33 cellular contexts compared by ENCODE assay signal in the genomic region with DNA sequence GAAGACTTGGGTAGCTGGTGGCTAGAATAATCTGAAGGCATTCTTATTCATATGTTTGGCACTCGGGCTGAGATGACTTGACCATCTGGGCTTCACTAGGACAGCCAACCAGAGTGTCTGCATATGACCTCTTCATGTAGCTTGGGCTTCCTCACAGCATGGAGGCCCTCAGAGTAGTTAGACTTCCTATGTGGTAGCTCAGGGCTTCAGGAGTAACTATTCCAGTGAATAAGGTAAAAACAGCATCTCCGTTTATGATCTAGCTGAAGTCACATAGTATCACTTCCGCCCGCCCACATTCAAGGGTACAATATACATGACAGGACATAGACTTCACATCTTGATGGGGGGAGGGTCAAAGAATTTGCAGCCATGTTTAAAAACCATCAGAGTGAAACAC.
"Had no signal": no experiment of that assay in that cellular context is flagged by ENCODE, and none has a peak within 500 bp of the region (broad histone marks: within the 10 kb centered on the region; RNA-seq: fewer than 3 reads in every experiment).

No MANE protein-coding gene starts in this region.

- ATAC-seq: naive thymus-derived CD8-positive, alpha-beta T cell; natural killer cell treated with Interleukin-12 subunit alpha and Interleukin-12 subunit beta and Interleukin-15 and Interleukin-18, amount 100 ng/mL, for 72 hours; psoas muscle; right cardiac atrium; sciatic nerve; stimulated activated memory B cell treated with anti-CD40 and anti-IgM and Interleukin-4, amounts not matched to agents 10 μg/mL and 1 μg/mL and 100 μg/mL, for 72 hours; stimulated activated naive CD8-positive, alpha-beta T cell treated with anti-CD3 and anti-CD28 coated beads, Interleukin-15, amount 100 ng/mL, for 72 hours; stimulated activated naive CD8-positive, alpha-beta T cell treated with anti-CD3 and anti-CD28 coated beads, Interleukin-15, Interleukin-2, amounts not matched to agents 100 U/mL and 50 U/mL, for 24 hours; upper lobe of right lung had no signal

- H3K27ac Mint-ChIP-seq: naive thymus-derived CD8-positive, alpha-beta T cell; natural killer cell treated with Interleukin-12 subunit alpha and Interleukin-12 subunit beta and Interleukin-15 and Interleukin-18, amount 100 ng/mL, for 72 hours; nephron progenitor cell; stimulated activated memory B cell treated with anti-CD40 and anti-IgM and Interleukin-4, amounts not matched to agents 10 μg/mL and 1 μg/mL and 100 μg/mL, for 72 hours; stimulated activated naive CD8-positive, alpha-beta T cell treated with anti-CD3 and anti-CD28 coated beads, Interleukin-15, amount 100 ng/mL, for 72 hours; type B pancreatic cell had no signal

- H3K36me3 Mint-ChIP-seq: natural killer cell treated with Interleukin-12 subunit alpha and Interleukin-12 subunit beta and Interleukin-15 and Interleukin-18, amount 100 ng/mL, for 72 hours; stimulated activated memory B cell treated with anti-CD40 and anti-IgM and Interleukin-4, amounts not matched to agents 10 μg/mL and 1 μg/mL and 100 μg/mL, for 72 hours; type B pancreatic cell had no signal

- H3K9me3 Mint-ChIP-seq: neural crest cell; stimulated activated memory B cell treated with anti-CD40 and anti-IgM and Interleukin-4, amounts not matched to agents 10 μg/mL and 1 μg/mL and 100 μg/mL, for 72 hours had no signal

- H3K4me3 Mint-ChIP-seq: naive thymus-derived CD8-positive, alpha-beta T cell; natural killer cell treated with Interleukin-12 subunit alpha and Interleukin-12 subunit beta and Interleukin-15 and Interleukin-18, amount 100 ng/mL, for 72 hours; nephron progenitor cell; neural crest cell; stimulated activated memory B cell treated with anti-CD40 and anti-IgM and Interleukin-4, amounts not matched to agents 10 μg/mL and 1 μg/mL and 100 μg/mL, for 72 hours; stimulated activated naive CD8-positive, alpha-beta T cell treated with anti-CD3 and anti-CD28 coated beads, Interleukin-15, amount 100 ng/mL, for 72 hours; type B pancreatic cell had no signal

- H3K79me2 ChIP-seq: parathyroid adenoma had no signal

- H3K27me3 ChIP-seq: ovary, suprapubic skin, testis, transverse colon, upper lobe of right lung, uterus had no signal

- H3K4me1 ChIP-seq: parathyroid adenoma, psoas muscle, spleen, suprapubic skin, testis, tibial artery, upper lobe of right lung, uterus had no signal

- H3K27me3 Mint-ChIP-seq: progenitor cell of endocrine pancreas had no signal

- H3K9me3 ChIP-seq: neutrophil, ovary, suprapubic skin, testis, transverse colon, uterus had no signal

- H2AFZ ChIP-seq: parathyroid adenoma had no signal

- H3K4me1 Mint-ChIP-seq: stimulated activated memory B cell treated with anti-CD40 and anti-IgM and Interleukin-4, amounts not matched to agents 10 μg/mL and 1 μg/mL and 100 μg/mL, for 72 hours; stimulated activated naive CD8-positive, alpha-beta T cell treated with anti-CD3 and anti-CD28 coated beads, Interleukin-15, amount 100 ng/mL, for 72 hours had no signal

- H3K27ac ChIP-seq: neutrophil, ovary, parathyroid adenoma, psoas muscle, skin epidermis, spleen, suprapubic skin, testis, tibial artery, transverse colon, upper lobe of right lung, uterus had no signal

- DNase-seq: naive thymus-derived CD8-positive, alpha-beta T cell; nephron progenitor cell; nucleus accumbens; ovary; posterior cingulate gyrus; psoas muscle; right cardiac atrium; spleen; stimulated activated CD4-positive, alpha-beta T cell treated with anti-CD3 and anti-CD28 coated beads, Interleukin-12 subunit alpha, Interleukin-12 subunit beta, amount 100 ng/mL, for 4 hours; stimulated activated CD4-positive, alpha-beta T cell treated with anti-CD3 and anti-CD28 coated beads, Interleukin-1b, Interleukin-23, amount 100 ng/mL, for 48 hours; stimulated activated CD4-positive, alpha-beta T cell treated with anti-CD3 and anti-CD28 coated beads, Interleukin-4, amount 100 ng/mL, for 1 hour; stimulated activated CD4-positive, alpha-beta T cell treated with anti-CD3 and anti-CD28 coated beads, Interleukin-4, amount 100 ng/mL, for 4 hours; stimulated activated CD8-positive, alpha-beta memory T cell treated with anti-CD3 and anti-CD28 coated beads, Interleukin-4, amount 100 ng/mL, for 48 hours; stimulated activated naive CD4-positive, alpha-beta T cell; stimulated activated naive CD8-positive, alpha-beta T cell treated with anti-CD3 and anti-CD28 coated beads, Interleukin-15, amount 100 ng/mL, for 72 hours; stimulated activated naive CD8-positive, alpha-beta T cell treated with anti-CD3 and anti-CD28 coated beads, Interleukin-15, Interleukin-2, amounts not matched to agents 100 U/mL and 50 U/mL, for 24 hours; substantia nigra; testis; tibial artery; transverse colon; upper lobe of right lung; uterus had no signal

- H3K36me3 ChIP-seq: neutrophil, ovary, spleen, suprapubic skin, tibial artery, transverse colon, upper lobe of right lung, uterus had no signal

- H3K4me2 ChIP-seq: smooth muscle cell had no signal

- H3K9ac ChIP-seq: parathyroid adenoma had no signal

- H3K4me3 ChIP-seq: ovary, psoas muscle, skin epidermis, smooth muscle cell, spleen, suprapubic skin, testis, tibial artery, transverse colon, upper lobe of right lung, uterus had no signal
